Comparison of ENCODE assay signal across 1 cellular context in genomic region chr9:134039386-134040175, GRCh38.
A peak's percentile ranks its signal among the peaks of the same experiment; 100 is the strongest.
TF ChIP-seq lines count a peak whose summit lies in the region.

No MANE protein-coding gene starts in this region.

TF ChIP-seq in HepG2, 621 proteins besides CTCF, POLR2A, EP300 and RAD21:
- no peak for TF ChIP-seq RFX3 (CRISPR knock-in tag; IDR thresholded peaks at IDR 0.05)
- peak; percentile 84 for TF ChIP-seq RBM22 (optimal IDR thresholded peaks at IDR 0.05; ENCODE audit: low read length)
TF ChIP-seq in HepG2: peak in this region for 1.
